Comparison of ENCODE assay signal across 8 cellular contexts in the genomic region with DNA sequence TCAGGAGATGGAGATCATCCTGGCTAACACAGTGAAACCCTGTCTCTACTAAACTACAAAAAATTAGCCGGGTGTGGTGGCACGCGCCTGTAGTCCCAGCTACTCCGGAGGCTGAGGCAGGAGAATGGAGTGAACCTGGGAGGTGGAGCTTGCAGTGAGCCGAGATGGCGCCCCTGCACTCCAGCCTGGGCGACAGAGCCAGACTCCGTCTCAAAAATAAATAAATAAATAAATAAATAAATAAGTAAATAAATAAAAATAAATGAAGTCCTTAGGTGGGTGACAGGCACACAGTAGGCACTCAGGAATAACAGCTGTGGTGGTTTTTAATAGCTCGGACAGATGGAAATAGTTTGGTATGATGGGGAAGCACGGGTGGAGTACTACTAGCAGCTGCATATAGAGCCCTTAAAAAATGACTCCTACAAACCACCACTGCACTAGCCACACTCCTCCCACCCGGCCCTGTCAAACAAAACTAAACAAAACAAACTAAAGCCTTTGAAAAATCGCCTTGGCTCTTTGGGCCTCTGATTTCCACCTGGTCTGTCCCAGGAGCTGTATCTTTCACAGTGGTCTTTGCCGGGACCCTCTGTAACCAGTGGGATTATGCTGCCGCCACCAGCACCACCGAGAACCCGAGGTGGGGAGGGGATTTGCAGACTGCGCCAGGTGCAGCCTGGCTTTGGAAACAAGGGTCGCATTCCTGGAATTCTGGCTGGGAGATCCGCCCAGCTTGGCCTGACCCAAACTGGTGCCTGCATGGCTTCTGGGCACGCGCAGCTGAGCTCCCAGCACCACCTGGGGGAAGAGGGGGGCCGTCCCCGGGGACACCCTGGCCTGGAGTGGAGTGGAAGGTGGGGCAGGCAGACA. TPM values are rescaled to one million over a fixed set of nuclear protein-coding genes. Genes with fewer than 3 reads are reported as not detected.
A peak's percentile ranks its signal among the peaks of the same experiment; 100 is the strongest.
DNase-seq lines count a peak whose midpoint lies in the region; ATAC-seq and TF ChIP-seq lines count a peak whose summit lies in the region.
"Had no signal": no experiment of that assay in that cellular context is flagged by ENCODE, and none has a peak within 500 bp of the region (broad histone marks: within the 10 kb centered on the region; RNA-seq: fewer than 3 reads in every experiment).

No MANE protein-coding gene starts in this region.

- H3K4me1 ChIP-seq in body of pancreas (peaks cover 33% of the 10 kb centered on the region), thymus (ENCODE audit: control insufficient read depth, insufficient read depth, low read length) (peaks cover 8% of the 10 kb centered on the region)

- DNase-seq in LHCN-M2 (ENCODE audit: low read depth) (peak; percentile 82), body of pancreas (peak; percentile 89 to 93 (median 91)), kidney glomerular epithelial cell (lab: John Stamatoyannopoulos, UW) (peak; percentile 59), SW 1271 (lab: John Stamatoyannopoulos, UW) (no peak), OCI-M2 (lab: John Stamatoyannopoulos, UW; ENCODE audit: unreplicated experiment) (no peak)

- H3K36me3 ChIP-seq in body of pancreas (replicated peaks in 1 of 2; ENCODE audit: insufficient read depth in 1 of 2, low read depth in 2 of 2) (no peaks in the 10 kb centered on the region), thymus (ENCODE audit: control insufficient read depth, insufficient read depth) (no peaks in the 10 kb centered on the region)

- ATAC-seq in body of pancreas (peak; percentile 78), HG03565 (IDR thresholded peaks at IDR 0.05; ENCODE audit: unreplicated experiment) (no peak)

- H3K27ac ChIP-seq in body of pancreas (peak overlapping the region; percentile 70 to 90 (median 79)), thymus (ENCODE audit: low read depth) (peak overlapping the region; percentile 26)

- H3K4me3 ChIP-seq in body of pancreas: no peak overlapping the region
- H3K4me3 ChIP-seq in thymus (ENCODE audit: low read length): no peak overlapping the region

- WGBS in body of pancreas, 2 donors: 31 to 35% methylated on average over 18 to 23 of the region's 23 CpGs
- WGBS in thymus: 78% methylated on average over 23 of the region's 23 CpGs

- H3K9me3 ChIP-seq in body of pancreas (no peaks in the 10 kb centered on the region), thymus (ENCODE audit: control insufficient read depth) (no peaks in the 10 kb centered on the region)

- TF ChIP-seq CTCF in body of pancreas (IDR thresholded peaks at IDR 0.05): no peak

- TF ChIP-seq POLR2A in body of pancreas (IDR thresholded peaks at IDR 0.05): peak in 2 of 3 donors; percentile 63 to 67

- H3K27me3 ChIP-seq in body of pancreas (no peaks in the 10 kb centered on the region), thymus (ENCODE audit: control insufficient read depth, insufficient read depth) (no peaks in the 10 kb centered on the region)

- intact Hi-C loops in body of pancreas (cut with DNase I): no loop called here

RNA-seq across cellular contexts. Expression of gene WDR5, which starts 5.1 kb away (rescaled TPM):
- total RNA-seq in LHCN-M2 (2014; rRNA removed): 32.6 and 38.6 TPM in 2 replicates
- 33.3 TPM for polyA plus RNA-seq in LHCN-M2 (2012)
- 10 to 100 TPM; 12.5 to 19.1 TPM for total RNA-seq in body of pancreas
- 25.9 TPM for polyA plus RNA-seq in thymus

RNA-seq across cellular contexts. Expression of gene RNU6ATAC, which starts 33.6 kb away (rescaled TPM):
- total RNA-seq in LHCN-M2 (2014; rRNA removed) (not detected in 2 replicates), body of pancreas (not detected)
- not detected for polyA plus RNA-seq in LHCN-M2 (2012)
- not detected for polyA plus RNA-seq in thymus
- polyA plus RNA-seq: endothelial cell of umbilical vein had no signal

Comparison
In these comparisons a context has a peak if more than half of its experiments do, and no peak if none do; other contexts are left out.
1. DNase-seq: peak in LHCN-M2 (single experiment), body of pancreas (4 of 4) and kidney glomerular epithelial cell (single experiment); none in SW 1271 (0 of 2) and OCI-M2 (single experiment).